In the genomic region with DNA sequence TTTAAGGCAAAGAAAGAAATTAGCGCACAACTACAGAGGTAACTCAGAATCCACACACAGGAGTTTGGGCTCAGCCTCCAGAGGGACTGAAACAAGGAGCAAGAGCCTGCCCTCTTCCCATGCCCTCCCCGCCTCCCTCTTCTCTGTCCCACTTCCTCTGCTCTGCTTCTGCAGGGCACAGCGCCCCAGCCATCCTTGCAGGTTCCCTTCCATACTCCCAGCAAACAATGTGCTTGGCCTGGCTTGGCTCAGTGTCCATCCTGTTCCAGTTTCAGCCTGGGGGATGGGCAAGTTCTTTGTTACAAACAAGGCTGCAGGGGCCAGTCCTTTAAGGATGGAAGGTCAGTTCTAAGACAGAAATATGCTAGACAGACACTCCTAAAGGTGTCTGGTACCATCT, we compare ENCODE assay signal across 28 cellular contexts.
"Had no signal": no experiment of that assay in that cellular context is flagged by ENCODE, and none has a peak within 500 bp of the region (broad histone marks: within the 10 kb centered on the region; RNA-seq: fewer than 3 reads in every experiment).

No MANE protein-coding gene starts in this region.

- H3K36me3 Mint-ChIP-seq: immature natural killer cell; memory B cell; naive thymus-derived CD8-positive, alpha-beta T cell had no signal

- H3K4me1 Mint-ChIP-seq: activated CD4-positive, alpha-beta memory T cell treated with anti-CD3 and anti-CD28 coated beads, Interleukin-2, amount 10 ng/mL, durations not matched to agents 7 days and 5 days; activated CD4-positive, alpha-beta T cell treated with anti-CD3 and anti-CD28 coated beads, Interleukin-2, amount 10 ng/mL, durations not matched to agents 7 days and 5 days; memory B cell; naive thymus-derived CD8-positive, alpha-beta T cell had no signal

- H3K9me3 ChIP-seq: gastrocnemius medialis, neutrophil, psoas muscle, right atrium auricular region, upper lobe of left lung, vagina had no signal

- H3K27me3 ChIP-seq: brain microvascular endothelial cell, dorsolateral prefrontal cortex, gastrocnemius medialis, neutrophil, right atrium auricular region, upper lobe of left lung, vagina had no signal

- H3K9me3 Mint-ChIP-seq: activated CD4-positive, alpha-beta memory T cell treated with anti-CD3 and anti-CD28 coated beads, Interleukin-2, amount 10 ng/mL, durations not matched to agents 7 days and 5 days; activated CD4-positive, alpha-beta T cell treated with anti-CD3 and anti-CD28 coated beads, Interleukin-2, amount 10 ng/mL, durations not matched to agents 7 days and 5 days; activated T-cell treated with anti-CD3 and anti-CD28 coated beads, Interleukin-2, amount 50 U/mL, for 24 hours; memory B cell had no signal

- H3K27ac ChIP-seq: brain microvascular endothelial cell, coronary artery, gastrocnemius medialis, neutrophil, psoas muscle, right atrium auricular region, upper lobe of left lung, vagina had no signal

- H3K27ac Mint-ChIP-seq: activated CD4-positive, alpha-beta memory T cell treated with anti-CD3 and anti-CD28 coated beads, Interleukin-2, amount 10 ng/mL, durations not matched to agents 7 days and 5 days; activated CD4-positive, alpha-beta T cell treated with anti-CD3 and anti-CD28 coated beads, Interleukin-2, amount 10 ng/mL, durations not matched to agents 7 days and 5 days; activated T-cell treated with anti-CD3 and anti-CD28 coated beads, Interleukin-2, amount 50 U/mL, for 24 hours; immature natural killer cell; memory B cell; naive thymus-derived CD8-positive, alpha-beta T cell had no signal

- ATAC-seq: gastrocnemius medialis; left colon; naive thymus-derived CD8-positive, alpha-beta T cell; psoas muscle; stimulated activated naive CD8-positive, alpha-beta T cell treated with anti-CD3 and anti-CD28 coated beads, Interleukin-15, Interleukin-2, amounts not matched to agents 100 U/mL and 50 U/mL, for 24 hours had no signal

- H3K27me3 Mint-ChIP-seq: activated CD4-positive, alpha-beta memory T cell treated with anti-CD3 and anti-CD28 coated beads, Interleukin-2, amount 10 ng/mL, durations not matched to agents 7 days and 5 days; activated CD4-positive, alpha-beta T cell treated with anti-CD3 and anti-CD28 coated beads, Interleukin-2, amount 10 ng/mL, durations not matched to agents 7 days and 5 days; activated T-cell treated with anti-CD3 and anti-CD28 coated beads, Interleukin-2, amount 50 U/mL, for 24 hours had no signal

- H3K4me3 ChIP-seq: coronary artery, dorsolateral prefrontal cortex, gastrocnemius medialis, psoas muscle, right atrium auricular region, upper lobe of left lung, vagina had no signal

- H3K36me3 ChIP-seq: brain microvascular endothelial cell, gastrocnemius medialis, neutrophil, right atrium auricular region, upper lobe of left lung, vagina had no signal

- H3K4me1 ChIP-seq: gastrocnemius medialis, psoas muscle, upper lobe of left lung, vagina had no signal

- DNase-seq: activated CD4-positive, alpha-beta memory T cell treated with anti-CD3 and anti-CD28 coated beads, Interleukin-2, amount 10 ng/mL, durations not matched to agents 7 days and 5 days; activated CD4-positive, alpha-beta T cell treated with anti-CD3 and anti-CD28 coated beads for 1 hour; activated CD4-positive, alpha-beta T cell treated with anti-CD3 and anti-CD28 coated beads, Interleukin-2, amount 10 ng/mL, durations not matched to agents 7 days and 5 days; activated CD8-positive, alpha-beta memory T cell treated with anti-CD3 and anti-CD28 coated beads, Interleukin-2, amount 50 U/mL, for 48 hours; activated gamma-delta T cell; activated naive CD4-positive, alpha-beta T cell treated with anti-CD3 and anti-CD28 coated beads, Interleukin-2, amount 50 U/mL, for 16 hours; activated T-cell treated with anti-CD3 and anti-CD28 coated beads, Interleukin-2, amount 50 U/mL, for 24 hours; amniotic stem cell; brain microvascular endothelial cell; effector memory CD4-positive, alpha-beta T cell; erythroblast; gastrocnemius medialis; hippocampal formation; immature natural killer cell; kidney; left colon; naive thymus-derived CD8-positive, alpha-beta T cell; psoas muscle; stimulated activated CD4-positive, alpha-beta T cell treated with anti-CD3 and anti-CD28 coated beads, Interleukin-2, amount 100 ng/mL, for 48 hours; stimulated activated naive CD8-positive, alpha-beta T cell treated with anti-CD3 and anti-CD28 coated beads, Interleukin-15, Interleukin-2, amounts not matched to agents 100 U/mL and 50 U/mL, for 24 hours; T-helper 2 cell; upper lobe of left lung had no signal

- H3K4me3 Mint-ChIP-seq: activated CD4-positive, alpha-beta memory T cell treated with anti-CD3 and anti-CD28 coated beads, Interleukin-2, amount 10 ng/mL, durations not matched to agents 7 days and 5 days; activated CD4-positive, alpha-beta T cell treated with anti-CD3 and anti-CD28 coated beads, Interleukin-2, amount 10 ng/mL, durations not matched to agents 7 days and 5 days; activated T-cell treated with anti-CD3 and anti-CD28 coated beads, Interleukin-2, amount 50 U/mL, for 24 hours; immature natural killer cell; memory B cell; naive thymus-derived CD8-positive, alpha-beta T cell had no signal
